17 cellular contexts compared by ENCODE assay signal in genomic region chr11:85483861-85484260, GRCh38.
"Had no signal": no experiment of that assay in that cellular context is flagged by ENCODE, and none has a peak within 500 bp of the region (broad histone marks: within the 10 kb centered on the region; RNA-seq: fewer than 3 reads in every experiment).

No MANE protein-coding gene starts in this region.

- H3K4me3 ChIP-seq: coronary artery, left lung, tibial artery had no signal

- H3K36me3 ChIP-seq: left lung had no signal

- ATAC-seq: activated T-helper 17 cell treated with anti-CD3 and anti-CD28 coated beads, Interleukin-2, amount 50 U/mL, for 72 hours; left lung; stimulated activated naive CD8-positive, alpha-beta T cell treated with anti-CD3 and anti-CD28 coated beads, Interleukin-15, Interleukin-2, amounts not matched to agents 100 U/mL and 50 U/mL, for 24 hours; WTC11 had no signal

- H3K4me1 ChIP-seq: left lung, tibial artery had no signal

- H3K27me3 ChIP-seq: left lung, tibial artery had no signal

- H3K27ac ChIP-seq: coronary artery, left lung, tibial artery had no signal

- DNase-seq: activated CD4-positive, alpha-beta memory T cell treated with anti-CD3 and anti-CD28 coated beads for 36 hours; activated CD4-positive, alpha-beta T cell treated with anti-CD3 and anti-CD28 coated beads for 4 hours; activated naive CD4-positive, alpha-beta T cell treated with Interleukin-2 at 50 U/mL for 16 hours; activated naive CD8-positive, alpha-beta T cell treated with anti-CD3 and anti-CD28 coated beads, Interleukin-2, amount 10 ng/mL, durations not matched to agents 7 days and 5 days; foreskin melanocyte; glutamatergic neuron; hypothalamus; left lung; mammary epithelial cell; stimulated activated CD4-positive, alpha-beta T cell treated with anti-CD3 and anti-CD28 coated beads, Interleukin-2, amount 100 ng/mL, for 24 hours; stimulated activated naive CD8-positive, alpha-beta T cell treated with anti-CD3 and anti-CD28 coated beads, Interleukin-15, Interleukin-2, amounts not matched to agents 100 U/mL and 50 U/mL, for 24 hours; substantia nigra; SW 1271; tibial artery had no signal
